Comparison of ENCODE assay signal across 24 cellular contexts in genomic region chr5:72189135-72189534, GRCh38.
"Had no signal": no experiment of that assay in that cellular context is flagged by ENCODE, and none has a peak within 500 bp of the region (broad histone marks: within the 10 kb centered on the region; RNA-seq: fewer than 3 reads in every experiment).

No MANE protein-coding gene starts in this region.

- H3K27me3 ChIP-seq: dorsolateral prefrontal cortex, neural progenitor cell, ovary, tibial artery had no signal

- H3K4me3 ChIP-seq: dorsolateral prefrontal cortex, neural progenitor cell, ovary, psoas muscle, tibial artery had no signal

- H3K4me1 ChIP-seq: psoas muscle had no signal

- H3K27ac Mint-ChIP-seq: naive thymus-derived CD4-positive, alpha-beta T cell; nephron; neural progenitor cell; stimulated activated naive CD8-positive, alpha-beta T cell treated with anti-CD3 and anti-CD28 coated beads, Interleukin-15, amount 100 ng/mL, for 72 hours; type B pancreatic cell had no signal

- H3K36me3 Mint-ChIP-seq: naive thymus-derived CD4-positive, alpha-beta T cell had no signal

- H3K36me3 ChIP-seq: ovary had no signal

- DNase-seq: cerebellar nuclear complex; cortex of kidney; dorsolateral prefrontal cortex; effector CD4-positive, alpha-beta T cell; hypothalamus; mesendoderm; midbrain; naive thymus-derived CD4-positive, alpha-beta T cell; ovary; posterior cingulate gyrus; psoas muscle; right cardiac atrium; small intestine; stimulated activated CD4-positive, alpha-beta T cell treated with anti-CD3 and anti-CD28 coated beads, Interleukin-12 subunit alpha, Interleukin-12 subunit beta, amount 100 ng/mL, for 4 hours; stimulated activated CD4-positive, alpha-beta T cell treated with anti-CD3 and anti-CD28 coated beads, Interleukin-1b, Interleukin-23, amount 100 ng/mL, for 48 hours; stimulated activated CD4-positive, alpha-beta T cell treated with anti-CD3 and anti-CD28 coated beads, Interleukin-4, amount 100 ng/mL, for 1 hour; stimulated activated CD8-positive, alpha-beta memory T cell treated with anti-CD3 and anti-CD28 coated beads, Interleukin-4, amount 100 ng/mL, for 48 hours; stimulated activated naive CD4-positive, alpha-beta T cell; stimulated activated naive CD8-positive, alpha-beta T cell treated with anti-CD3 and anti-CD28 coated beads, Interleukin-15, amount 100 ng/mL, for 72 hours; tibial artery had no signal

- H3K27ac ChIP-seq: neural progenitor cell, ovary, psoas muscle, tibial artery had no signal

- H3K27me3 Mint-ChIP-seq: type B pancreatic cell had no signal

- H3K4me1 Mint-ChIP-seq: naive thymus-derived CD4-positive, alpha-beta T cell; stimulated activated naive CD8-positive, alpha-beta T cell treated with anti-CD3 and anti-CD28 coated beads, Interleukin-15, amount 100 ng/mL, for 72 hours had no signal

- H3K9me3 Mint-ChIP-seq: naive thymus-derived CD4-positive, alpha-beta T cell; nephron; neural progenitor cell; stimulated activated naive CD8-positive, alpha-beta T cell treated with anti-CD3 and anti-CD28 coated beads, Interleukin-15, amount 100 ng/mL, for 72 hours; type B pancreatic cell had no signal

- H3K4me3 Mint-ChIP-seq: naive thymus-derived CD4-positive, alpha-beta T cell; nephron; neural progenitor cell; stimulated activated naive CD8-positive, alpha-beta T cell treated with anti-CD3 and anti-CD28 coated beads, Interleukin-15, amount 100 ng/mL, for 72 hours; type B pancreatic cell had no signal

- H3K9me3 ChIP-seq: ovary, psoas muscle, tibial artery had no signal

- ATAC-seq: left lobe of liver; naive thymus-derived CD4-positive, alpha-beta T cell; right cardiac atrium; stimulated activated naive CD8-positive, alpha-beta T cell treated with anti-CD3 and anti-CD28 coated beads, Interleukin-15, amount 100 ng/mL, for 72 hours had no signal
